Comparison of ENCODE assay signal across 20 cellular contexts in genomic region chr3:127393131-127393820, GRCh38.
DNase-seq lines count a peak whose midpoint lies in the region; ATAC-seq, FAIRE-seq and TF ChIP-seq lines count a peak whose summit lies in the region.
"Had no signal": no experiment of that assay in that cellular context is flagged by ENCODE, and none has a peak within 500 bp of the region (broad histone marks: within the 10 kb centered on the region; RNA-seq: fewer than 3 reads in every experiment).

No MANE protein-coding gene starts in this region.

- no peaks in the 10 kb centered on the region for H3K9me3 Mint-ChIP-seq in neural crest cell
- peaks cover 0 to 3% of the 10 kb centered on the region in 2 donors for H3K9me3 Mint-ChIP-seq in stimulated activated naive B cell treated with anti-CD40 and anti-IgM and Interleukin-4, amounts not matched to agents 10 μg/mL and 1 μg/mL and 100 μg/mL, for 72 hours

- TF ChIP-seq CTCF in bronchial epithelial cell (IDR thresholded peaks at IDR 0.05; ENCODE audit: insufficient read depth, low read length, severe bottlenecking): no peak
- TF ChIP-seq CTCF in neural crest cell (conservative IDR thresholded peaks at IDR 0.05): no peak

- H3K27me3 Mint-ChIP-seq in neural crest cell (ENCODE audit: low read depth): no peaks in the 10 kb centered on the region
- H3K27me3 Mint-ChIP-seq in stimulated activated naive B cell treated with anti-CD40 and anti-IgM and Interleukin-4, amounts not matched to agents 10 μg/mL and 1 μg/mL and 100 μg/mL, for 72 hours: peaks cover 29 to 41% of the 10 kb centered on the region in 2 donors

- peaks cover 8% of the 10 kb centered on the region for H3K27me3 ChIP-seq in bronchial epithelial cell (ENCODE audit: control insufficient read depth, insufficient read depth, low read length)

- no peaks in the 10 kb centered on the region for H3K36me3 Mint-ChIP-seq in neural crest cell (ENCODE audit: low read depth)
- no peaks in the 10 kb centered on the region for H3K36me3 Mint-ChIP-seq in stimulated activated naive B cell treated with anti-CD40 and anti-IgM and Interleukin-4, amounts not matched to agents 10 μg/mL and 1 μg/mL and 100 μg/mL, for 72 hours
- H3K36me3 Mint-ChIP-seq: CD14-positive monocyte; CD8-positive, alpha-beta memory T cell had no signal

- ATAC-seq in stimulated activated naive B cell treated with anti-CD40 and anti-IgM and Interleukin-4, amounts not matched to agents 10 μg/mL and 1 μg/mL and 100 μg/mL, for 72 hours (replicated peaks): no peak
- ATAC-seq in GM21576 (IDR thresholded peaks at IDR 0.05; ENCODE audit: unreplicated experiment): no peak

- H3K27ac Mint-ChIP-seq in neural crest cell (ENCODE audit: unreplicated experiment): peak overlapping the region; percentile 62
- H3K27ac Mint-ChIP-seq in stimulated activated naive B cell treated with anti-CD40 and anti-IgM and Interleukin-4, amounts not matched to agents 10 μg/mL and 1 μg/mL and 100 μg/mL, for 72 hours: peak overlapping the region; percentile 65
- H3K27ac Mint-ChIP-seq: CD8-positive, alpha-beta memory T cell had no signal

- DNase-seq in D341Med (ENCODE audit: low spot score) (peak; percentile 8), bronchial epithelial cell (ENCODE audit: low read depth) (no peak), neural crest cell (ENCODE audit: low read depth, low spot score) (no peak), anterior cingulate cortex (lab: John Stamatoyannopoulos, UW) (no peak)
- no peak for DNase-seq in stimulated activated naive B cell treated with anti-CD40 and anti-IgM and Interleukin-4, amounts not matched to agents 10 μg/mL and 1 μg/mL and 100 μg/mL, for 72 hours
- DNase-seq in stimulated activated CD8-positive, alpha-beta memory T cell treated with anti-CD3 and anti-CD28 coated beads, Interleukin-4, amount 100 ng/mL, for 48 hours: no peak
- DNase-seq: CD8-positive, alpha-beta memory T cell; DND-41; NCI-H1048; NCI-H1417; NCI-H1694 treated with DMSO at 0.1 percent for 48 hours; NCI-H2081; NCI-H2227 treated with DMSO at 0.1 percent for 48 hours; NCI-H69; SHP77 had no signal

- peak; percentile 88 for FAIRE-seq in bronchial epithelial cell (lab: Jason Lieb, UNC)
- FAIRE-seq: GM12892, GM19239, H54 had no signal

- H3K4me1 Mint-ChIP-seq in neural crest cell: peaks cover 29% of the 10 kb centered on the region
- no peaks in the 10 kb centered on the region for H3K4me1 Mint-ChIP-seq in stimulated activated naive B cell treated with anti-CD40 and anti-IgM and Interleukin-4, amounts not matched to agents 10 μg/mL and 1 μg/mL and 100 μg/mL, for 72 hours
- H3K4me1 Mint-ChIP-seq: CD14-positive monocyte; CD8-positive, alpha-beta memory T cell had no signal

- H3K4me3 ChIP-seq in bronchial epithelial cell (ENCODE audit: low read depth, low read length): no peak overlapping the region

- H3K36me3 ChIP-seq in bronchial epithelial cell (ENCODE audit: control insufficient read depth, insufficient read depth, low read length): no peaks in the 10 kb centered on the region

- no peak overlapping the region for H3K4me3 Mint-ChIP-seq in neural crest cell
- no peak overlapping the region for H3K4me3 Mint-ChIP-seq in stimulated activated naive B cell treated with anti-CD40 and anti-IgM and Interleukin-4, amounts not matched to agents 10 μg/mL and 1 μg/mL and 100 μg/mL, for 72 hours
- H3K4me3 Mint-ChIP-seq: CD14-positive monocyte; CD8-positive, alpha-beta memory T cell had no signal
